Comparison of ENCODE assay signal across 8 cellular contexts in the genomic region with DNA sequence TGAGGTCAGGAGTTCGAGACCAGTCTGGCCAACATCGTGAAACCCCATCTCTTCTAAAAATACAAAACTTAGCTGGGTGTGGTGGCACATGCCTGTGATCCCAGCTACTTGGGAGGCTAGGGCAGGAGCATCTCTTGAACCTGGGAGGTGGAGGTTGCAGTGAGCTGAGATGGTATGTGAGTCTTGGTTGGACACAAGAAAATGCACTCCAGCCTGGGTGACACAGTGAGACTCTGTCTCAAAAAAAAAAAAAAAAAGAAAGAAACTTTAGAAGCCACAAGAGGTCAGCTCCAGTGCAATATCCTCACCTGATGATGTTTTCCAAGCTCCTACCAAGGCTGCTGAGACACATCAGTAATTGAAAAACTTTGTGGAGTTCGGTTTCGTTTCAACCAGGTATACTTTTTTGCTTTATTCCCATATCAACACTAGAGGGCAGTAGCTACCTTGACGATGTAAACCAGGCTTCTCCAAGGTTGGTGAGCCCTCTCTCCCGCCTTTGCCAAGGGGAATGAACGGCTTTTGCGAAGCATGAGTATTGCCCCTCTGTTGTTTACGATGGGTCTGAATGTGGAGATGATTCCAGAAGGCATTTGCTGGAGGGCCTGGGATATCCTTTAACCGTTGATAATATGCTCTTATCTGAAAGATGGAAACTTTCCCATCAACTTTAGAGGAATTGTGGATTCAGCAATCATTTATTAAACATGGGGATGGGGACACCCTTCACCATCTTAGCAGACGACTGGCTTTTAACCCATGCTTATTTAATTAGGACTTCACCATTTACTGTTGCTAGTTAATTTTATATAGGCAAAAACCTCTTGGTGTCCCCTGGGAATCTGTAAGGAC.
A peak's percentile ranks its signal among the peaks of the same experiment; 100 is the strongest.
DNase-seq lines count a peak whose midpoint lies in the region; ATAC-seq and TF ChIP-seq lines count a peak whose summit lies in the region.

No MANE protein-coding gene starts in this region.

- H2AFZ ChIP-seq in trophoblast cell (ENCODE audit: insufficient read depth, low read length, poor library complexity): no peak overlapping the region

- no peak overlapping the region for H2AK5ac ChIP-seq in trophoblast cell (ENCODE audit: low read length)

- POLR2A ChIA-PET in activated CD8-positive, alpha-beta T cell treated with anti-CD3 and anti-CD28 coated beads for 36 hours (lab: Charles Lee): no interaction called here

- H3K18ac ChIP-seq in trophoblast cell (ENCODE audit: low read length): no peak overlapping the region

- H3K14ac ChIP-seq in trophoblast cell (ENCODE audit: low read length): no peak overlapping the region

- H3K27me3 Mint-ChIP-seq in activated CD8-positive, alpha-beta T cell treated with anti-CD3 and anti-CD28 coated beads for 36 hours: peaks cover 10% of the 10 kb centered on the region
- H3K27me3 Mint-ChIP-seq in activated T-helper 2 cell treated with anti-CD3 and anti-CD28 coated beads, Interferon-gamma antibody, Interleukin-2, Interleukin-4, amounts not matched to agents 10 μg/mL and 5 μg/mL and 100 μg/mL, durations not matched to agents 14 hours and 24 hours and 36 hours (ENCODE audit: low read depth): peaks cover 67% of the 10 kb centered on the region

- no peaks in the 10 kb centered on the region for H3K9me3 ChIP-seq in trophoblast cell (ENCODE audit: insufficient read depth, low read depth, low read length)

- H3K79me1 ChIP-seq in trophoblast cell (ENCODE audit: low read length): no peaks in the 10 kb centered on the region

- H3K79me2 ChIP-seq in trophoblast cell (ENCODE audit: control insufficient read depth, insufficient read depth, low read length, poor library complexity): no peaks in the 10 kb centered on the region

- no peak overlapping the region for H4K91ac ChIP-seq in trophoblast cell (ENCODE audit: low read depth, low read length)

- no peaks in the 10 kb centered on the region for H3K9me3 Mint-ChIP-seq in activated CD8-positive, alpha-beta T cell treated with anti-CD3 and anti-CD28 coated beads for 36 hours
- no peaks in the 10 kb centered on the region for H3K9me3 Mint-ChIP-seq in activated T-helper 2 cell treated with anti-CD3 and anti-CD28 coated beads, Interferon-gamma antibody, Interleukin-2, Interleukin-4, amounts not matched to agents 10 μg/mL and 5 μg/mL and 100 μg/mL, durations not matched to agents 14 hours and 24 hours and 36 hours

- no peaks in the 10 kb centered on the region for H3K27me3 ChIP-seq in trophoblast cell (ENCODE audit: insufficient read depth, low read length)

- no peak overlapping the region for H2BK120ac ChIP-seq in trophoblast cell (ENCODE audit: insufficient read depth, low read length, poor library complexity)

- no peak overlapping the region for H3K23ac ChIP-seq in trophoblast cell (ENCODE audit: low read length)

- H4K8ac ChIP-seq in trophoblast cell (ENCODE audit: low read depth, low read length): no peak overlapping the region

- intact Hi-C loops in activated CD8-positive, alpha-beta T cell treated with anti-CD3 and anti-CD28 coated beads for 36 hours (cut with micrococcal nuclease): loop anchor here (5.0 to 10.0 kb wide), 4 partner anchors 219 to 774 kb away; a partner anchor contains a TSS
- intact Hi-C loops in activated T-helper 2 cell treated with anti-CD3 and anti-CD28 coated beads, Interferon-gamma antibody, Interleukin-2, Interleukin-4, amounts not matched to agents 10 μg/mL and 5 μg/mL and 100 μg/mL, durations not matched to agents 14 hours and 24 hours and 36 hours (cut with micrococcal nuclease): loop anchor here (2.0 to 10.0 kb wide), 3 partner anchors 219 to 780 kb away; no protein-coding TSS in a partner anchor

- H3K4me2 ChIP-seq in trophoblast cell (ENCODE audit: low read length): no peak overlapping the region

- H4K12ac ChIP-seq in trophoblast cell (ENCODE audit: low read depth, low read length): no peak overlapping the region

- H3K27ac Mint-ChIP-seq in activated CD8-positive, alpha-beta T cell treated with anti-CD3 and anti-CD28 coated beads for 36 hours: no peak overlapping the region
- no peak overlapping the region for H3K27ac Mint-ChIP-seq in activated T-helper 2 cell treated with anti-CD3 and anti-CD28 coated beads, Interferon-gamma antibody, Interleukin-2, Interleukin-4, amounts not matched to agents 10 μg/mL and 5 μg/mL and 100 μg/mL, durations not matched to agents 14 hours and 24 hours and 36 hours

- peak; percentile 41 for DNase-seq in activated T-cell treated with anti-CD3 and anti-CD28 coated beads, Interleukin-2, amount 50 U/mL, for 1 hour
- DNase-seq in activated T-cell treated with anti-CD3 and anti-CD28 coated beads for 4 hours (no peak), NCI-H2227 treated with DMSO at 0.1 percent for 48 hours (lab: John Stamatoyannopoulos, UW) (peak; percentile 67), globus pallidus (ENCODE audit: low spot score) (peak; percentile 75), trophoblast cell (peak; percentile 4 to 82)
- no peak for DNase-seq in activated CD8-positive, alpha-beta T cell treated with anti-CD3 and anti-CD28 coated beads for 36 hours
- no peak for DNase-seq in activated T-helper 2 cell treated with anti-CD3 and anti-CD28 coated beads, Interferon-gamma antibody, Interleukin-2, Interleukin-4, amounts not matched to agents 10 μg/mL and 5 μg/mL and 100 μg/mL, durations not matched to agents 14 hours and 24 hours and 36 hours (ENCODE audit: low spot score)

- no peak overlapping the region for H3K4me3 ChIP-seq in trophoblast cell (ENCODE audit: low read depth, low read length)

- H2BK5ac ChIP-seq in trophoblast cell (ENCODE audit: low read depth, low read length, poor library complexity): no peak overlapping the region

- no CpG with 5 or more reads among the region's 11 CpGs for WGBS in trophoblast cell (ENCODE audit: extremely low coverage, insufficient coverage, insufficient read length)

- no peak overlapping the region for H3K27ac ChIP-seq in trophoblast cell (ENCODE audit: low read depth, low read length)

- peak; percentile 62 for ATAC-seq in HG03103 (IDR thresholded peaks at IDR 0.05; ENCODE audit: low read depth, unreplicated experiment)
- peak; percentile 49 for ATAC-seq in activated CD8-positive, alpha-beta T cell treated with anti-CD3 and anti-CD28 coated beads for 36 hours

- H3K36me3 Mint-ChIP-seq in activated CD8-positive, alpha-beta T cell treated with anti-CD3 and anti-CD28 coated beads for 36 hours (ENCODE audit: low read depth): no peaks in the 10 kb centered on the region
- no peaks in the 10 kb centered on the region for H3K36me3 Mint-ChIP-seq in activated T-helper 2 cell treated with anti-CD3 and anti-CD28 coated beads, Interferon-gamma antibody, Interleukin-2, Interleukin-4, amounts not matched to agents 10 μg/mL and 5 μg/mL and 100 μg/mL, durations not matched to agents 14 hours and 24 hours and 36 hours (ENCODE audit: low read depth)

- no peaks in the 10 kb centered on the region for H3K4me1 ChIP-seq in trophoblast cell (ENCODE audit: control insufficient read depth in 1 of 2, insufficient read depth in 2 of 2, low read length in 2 of 2)

- peaks cover 3% of the 10 kb centered on the region for H3K4me1 Mint-ChIP-seq in activated CD8-positive, alpha-beta T cell treated with anti-CD3 and anti-CD28 coated beads for 36 hours (ENCODE audit: low read depth)
- H3K4me1 Mint-ChIP-seq in activated T-helper 2 cell treated with anti-CD3 and anti-CD28 coated beads, Interferon-gamma antibody, Interleukin-2, Interleukin-4, amounts not matched to agents 10 μg/mL and 5 μg/mL and 100 μg/mL, durations not matched to agents 14 hours and 24 hours and 36 hours (ENCODE audit: low read depth): peaks cover 6% of the 10 kb centered on the region

- H3K4me3 Mint-ChIP-seq in activated CD8-positive, alpha-beta T cell treated with anti-CD3 and anti-CD28 coated beads for 36 hours: no peak overlapping the region
- H3K4me3 Mint-ChIP-seq in activated T-helper 2 cell treated with anti-CD3 and anti-CD28 coated beads, Interferon-gamma antibody, Interleukin-2, Interleukin-4, amounts not matched to agents 10 μg/mL and 5 μg/mL and 100 μg/mL, durations not matched to agents 14 hours and 24 hours and 36 hours (ENCODE audit: low read depth): no peak overlapping the region

- no peak overlapping the region for H3K9ac ChIP-seq in trophoblast cell (ENCODE audit: low read length)

- H3K4ac ChIP-seq in trophoblast cell (ENCODE audit: low read depth, low read length): no peak overlapping the region

- TF ChIP-seq CTCF in activated CD8-positive, alpha-beta T cell treated with anti-CD3 and anti-CD28 coated beads for 36 hours (IDR thresholded peaks at IDR 0.05): peak; percentile 87

- no peaks in the 10 kb centered on the region for H3K36me3 ChIP-seq in trophoblast cell (ENCODE audit: control insufficient read depth in 1 of 2, insufficient read depth in 2 of 2, low read length in 2 of 2)

- no peak overlapping the region for H2BK12ac ChIP-seq in trophoblast cell (ENCODE audit: low read length)

- CTCF ChIA-PET in activated CD8-positive, alpha-beta T cell treated with anti-CD3 and anti-CD28 coated beads for 36 hours (lab: Charles Lee): interaction anchor here (0.6 to 6.1 kb wide), 32 partner anchors 9 to 780 kb away, joined by 3 to 37 read pairs (median 3); no protein-coding TSS in a partner anchor

Comparison
In these comparisons a context has a peak if more than half of its experiments do, and no peak if none do; other contexts are left out.
1. DNase-seq: peak in activated T-cell treated with anti-CD3 and anti-CD28 coated beads, Interleukin-2, amount 50 U/mL, for 1 hour (single experiment), NCI-H2227 treated with DMSO at 0.1 percent for 48 hours (single experiment), globus pallidus (single experiment) and trophoblast cell (2 of 2); none in activated T-cell treated with anti-CD3 and anti-CD28 coated beads for 4 hours (single experiment), activated CD8-positive, alpha-beta T cell treated with anti-CD3 and anti-CD28 coated beads for 36 hours (single experiment) and activated T-helper 2 cell treated with anti-CD3 and anti-CD28 coated beads, Interferon-gamma antibody, Interleukin-2, Interleukin-4, amounts not matched to agents 10 μg/mL and 5 μg/mL and 100 μg/mL, durations not matched to agents 14 hours and 24 hours and 36 hours (single experiment).